24 cellular contexts compared by ENCODE assay signal in the genomic region with DNA sequence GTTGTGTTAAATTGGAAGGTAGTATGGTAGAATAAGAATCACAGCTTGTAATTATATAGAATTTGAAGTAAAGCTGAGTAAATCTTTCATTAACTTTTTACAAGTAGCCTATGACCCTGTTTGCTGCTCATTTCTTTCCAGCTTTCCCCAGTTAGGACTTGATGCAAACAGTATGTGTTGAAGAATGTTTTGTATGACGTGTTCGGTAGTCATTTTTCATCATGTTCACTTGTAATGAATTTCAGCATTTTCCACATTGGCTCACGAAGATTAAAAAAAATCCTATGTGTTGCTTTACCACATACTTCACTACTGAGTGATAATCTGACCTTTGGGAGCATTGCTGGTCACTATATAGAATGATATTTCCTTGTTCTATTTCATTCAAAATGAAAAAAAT.
DNase-seq lines count a peak whose midpoint lies in the region; ATAC-seq and TF ChIP-seq lines count a peak whose summit lies in the region.
"Had no signal": no experiment of that assay in that cellular context is flagged by ENCODE, and none has a peak within 500 bp of the region (broad histone marks: within the 10 kb centered on the region; RNA-seq: fewer than 3 reads in every experiment).

No MANE protein-coding gene starts in this region.

- no peak for ATAC-seq in PC-3
- ATAC-seq: activated CD8-positive, alpha-beta T cell treated with anti-CD3 and anti-CD28 coated beads, Interleukin-2, amount 10 ng/mL, durations not matched to agents 7 days and 5 days; GM12878; right cardiac atrium; stimulated activated effector memory CD8-positive, alpha-beta T cell treated with anti-CD3 and anti-CD28 coated beads, Interleukin-12 subunit alpha, Interleukin-12 subunit beta, amount 100 ng/mL, for 72 hours had no signal

- CTCF ChIA-PET in PC-3 (lab: Charles Lee) = no interaction called here

- POLR2A ChIA-PET in PC-3 (lab: Charles Lee; ENCODE audit: unreplicated experiment) = no interaction called here

- H3K27ac ChIP-seq in colonic mucosa (no peak overlapping the region), PC-3 (ENCODE audit: low read length) (no peak overlapping the region)
- H3K27ac ChIP-seq: breast epithelium, thoracic aorta had no signal

- no peaks in the 10 kb centered on the region for H3K36me3 Mint-ChIP-seq in glutamatergic neuron (ENCODE audit: unreplicated experiment)
- H3K36me3 Mint-ChIP-seq: stimulated activated effector memory CD8-positive, alpha-beta T cell treated with anti-CD3 and anti-CD28 coated beads, Interleukin-12 subunit alpha, Interleukin-12 subunit beta, amount 100 ng/mL, for 72 hours had no signal

- no peaks in the 10 kb centered on the region for H3F3A ChIP-seq in PC-3 (ENCODE audit: low read length, unreplicated experiment)

- H2AFZ ChIP-seq in PC-3 (ENCODE audit: low read length) = no peak overlapping the region

- H3K27ac Mint-ChIP-seq in glutamatergic neuron (ENCODE audit: unreplicated experiment) = peak overlapping the region; percentile 53
- H3K27ac Mint-ChIP-seq: activated B cell treated with CpG ODN at 0.5 μM for 24 hours; activated CD8-positive, alpha-beta T cell treated with anti-CD3 and anti-CD28 coated beads, Interleukin-2, amount 10 ng/mL, durations not matched to agents 7 days and 5 days; B cell; stimulated activated effector memory CD8-positive, alpha-beta T cell treated with anti-CD3 and anti-CD28 coated beads, Interleukin-12 subunit alpha, Interleukin-12 subunit beta, amount 100 ng/mL, for 72 hours had no signal

- H3K4me2 ChIP-seq in PC-3 (ENCODE audit: low read length) = no peak overlapping the region
- H3K4me2 ChIP-seq: SK-N-SH had no signal

- peaks cover 7% of the 10 kb centered on the region for H3K9me3 Mint-ChIP-seq in glutamatergic neuron (ENCODE audit: unreplicated experiment)
- H3K9me3 Mint-ChIP-seq: activated B cell treated with CpG ODN at 0.5 μM for 24 hours; stimulated activated effector memory CD8-positive, alpha-beta T cell treated with anti-CD3 and anti-CD28 coated beads, Interleukin-12 subunit alpha, Interleukin-12 subunit beta, amount 100 ng/mL, for 72 hours had no signal

- intact Hi-C loops in colonic mucosa (cut with DNase I) (no loop called here), PC-3 (cut with micrococcal nuclease) (no loop called here)

- peak overlapping the region; percentile 11 for H3K4me3 Mint-ChIP-seq in glutamatergic neuron (ENCODE audit: unreplicated experiment)
- H3K4me3 Mint-ChIP-seq: activated B cell treated with CpG ODN at 0.5 μM for 24 hours; activated CD8-positive, alpha-beta T cell treated with anti-CD3 and anti-CD28 coated beads, Interleukin-2, amount 10 ng/mL, durations not matched to agents 7 days and 5 days; B cell; stimulated activated effector memory CD8-positive, alpha-beta T cell treated with anti-CD3 and anti-CD28 coated beads, Interleukin-12 subunit alpha, Interleukin-12 subunit beta, amount 100 ng/mL, for 72 hours had no signal

- peaks cover 2% of the 10 kb centered on the region for H3K27me3 Mint-ChIP-seq in glutamatergic neuron (ENCODE audit: unreplicated experiment)
- H3K27me3 Mint-ChIP-seq: activated B cell treated with CpG ODN at 0.5 μM for 24 hours, B cell had no signal

- H3K4me1 Mint-ChIP-seq in glutamatergic neuron (ENCODE audit: low read depth, unreplicated experiment) = peaks cover 58% of the 10 kb centered on the region

- H3K9me3 ChIP-seq in colonic mucosa = no peaks in the 10 kb centered on the region
- H3K9me3 ChIP-seq in PC-3 (ENCODE audit: low read length) = no peaks in the 10 kb centered on the region
- H3K9me3 ChIP-seq: breast epithelium, SK-N-SH, thoracic aorta had no signal

- TF ChIP-seq CTCF in AG09309 (IDR thresholded peaks at IDR 0.05; ENCODE audit: control insufficient read depth, insufficient read depth, low read depth, low read length, missing control alignments) = no peak
- no peak for TF ChIP-seq CTCF in astrocyte of the spinal cord (IDR thresholded peaks at IDR 0.05; ENCODE audit: low read depth, low read length)
- TF ChIP-seq CTCF in glutamatergic neuron (IDR thresholded peaks at IDR 0.05; ENCODE audit: partially characterized antibody, unreplicated experiment) = no peak
- TF ChIP-seq CTCF in colonic mucosa (IDR thresholded peaks at IDR 0.05) = no peak
- TF ChIP-seq CTCF in PC-3 (conservative IDR thresholded peaks at IDR 0.05; ENCODE audit: low read depth, low read length) = no peak

- no peak overlapping the region for H3K9ac ChIP-seq in colonic mucosa (ENCODE audit: low read depth in 2 of 2, low read length in 2 of 2)
- H3K9ac ChIP-seq in PC-3 (ENCODE audit: low read length) = no peak overlapping the region
- H3K9ac ChIP-seq: SK-N-SH had no signal

- peak; percentile 77 for DNase-seq in AG09309 (ENCODE audit: low read depth)
- peak; percentile 73 for DNase-seq in GM04504 (ENCODE audit: low read depth)
- peak; percentile 47 for DNase-seq in astrocyte of the spinal cord (ENCODE audit: low read depth, low spot score)
- DNase-seq in glutamatergic neuron = no peak
- DNase-seq in activated CD8-positive, alpha-beta memory T cell treated with anti-CD3 and anti-CD28 coated beads, Interleukin-2, amount 50 U/mL, for 4 hours = no peak
- DNase-seq in DMS153 (lab: John Stamatoyannopoulos, UW) = no peak
- no peak for DNase-seq in colonic mucosa
- DNase-seq in PC-3 = no peak
- DNase-seq: activated B cell treated with CpG ODN at 0.5 μM for 24 hours; activated CD8-positive, alpha-beta T cell treated with anti-CD3 and anti-CD28 coated beads, Interleukin-2, amount 10 ng/mL, durations not matched to agents 7 days and 5 days; activated naive CD4-positive, alpha-beta T cell treated with anti-CD3 and anti-CD28 coated beads, Interleukin-2, amount 50 U/mL, for 16 hours; activated T-cell treated with anti-CD3 and anti-CD28 coated beads, Interleukin-2, amount 50 U/mL, for 48 hours; islet precursor cell; Karpas-422; NCI-H2081 treated with DMSO at 0.1 percent for 48 hours; NCI-H510A treated with DMSO at 0.1 percent for 48 hours; right cardiac atrium; RPMI8226; SK-N-SH had no signal

- in situ Hi-C loops in astrocyte of the spinal cord (cut with HindIII; ENCODE audit: low sequenced_read_pairs) = no loop called here

- H3K27me3 ChIP-seq in colonic mucosa (no peaks in the 10 kb centered on the region), PC-3 (ENCODE audit: low read length) (no peaks in the 10 kb centered on the region)
- H3K27me3 ChIP-seq: breast epithelium had no signal

- BruUV-seq in PC-3 (replicated peaks; lab: Mats Ljungman, UMichigan) = no TSS peak

- H3K36me3 ChIP-seq in colonic mucosa = no peaks in the 10 kb centered on the region
- no peaks in the 10 kb centered on the region for H3K36me3 ChIP-seq in PC-3 (ENCODE audit: low read depth, low read length)
- H3K36me3 ChIP-seq: breast epithelium, thoracic aorta had no signal

- H4K20me1 ChIP-seq in PC-3 (ENCODE audit: low read length) = no peaks in the 10 kb centered on the region

- H3K4me1 ChIP-seq in colonic mucosa (no peaks in the 10 kb centered on the region), PC-3 (ENCODE audit: insufficient read depth, low read length) (peaks cover 7% of the 10 kb centered on the region; the same call in 1 of the 2 replicates)
- H3K4me1 ChIP-seq: breast epithelium had no signal

- H3K4me3 ChIP-seq in AG09309 (ENCODE audit: control insufficient read depth, low read depth, low read length) (no peak overlapping the region), astrocyte of the spinal cord (ENCODE audit: low read depth, low read length) (no peak overlapping the region), colonic mucosa (no peak overlapping the region), PC-3 (ENCODE audit: low read length) (no peak overlapping the region)
- H3K4me3 ChIP-seq: breast epithelium, GM12878, thoracic aorta had no signal

- H3K9me2 ChIP-seq in PC-3 (replicated peaks; ENCODE audit: low read length) = no peaks in the 10 kb centered on the region
- H3K9me2 ChIP-seq: SK-N-SH had no signal

- no peaks in the 10 kb centered on the region for H3K79me2 ChIP-seq in PC-3 (ENCODE audit: low read length)

Comparison
In these comparisons a context has a peak if more than half of its experiments do, and no peak if none do; other contexts are left out.
1. DNase-seq: peak in AG09309 (single experiment), GM04504 (single experiment) and astrocyte of the spinal cord (single experiment); none in glutamatergic neuron (single experiment), activated CD8-positive, alpha-beta memory T cell treated with anti-CD3 and anti-CD28 coated beads, Interleukin-2, amount 50 U/mL, for 4 hours (single experiment), DMS153 (single experiment), colonic mucosa (single experiment) and PC-3 (single experiment).